In the genomic region with DNA sequence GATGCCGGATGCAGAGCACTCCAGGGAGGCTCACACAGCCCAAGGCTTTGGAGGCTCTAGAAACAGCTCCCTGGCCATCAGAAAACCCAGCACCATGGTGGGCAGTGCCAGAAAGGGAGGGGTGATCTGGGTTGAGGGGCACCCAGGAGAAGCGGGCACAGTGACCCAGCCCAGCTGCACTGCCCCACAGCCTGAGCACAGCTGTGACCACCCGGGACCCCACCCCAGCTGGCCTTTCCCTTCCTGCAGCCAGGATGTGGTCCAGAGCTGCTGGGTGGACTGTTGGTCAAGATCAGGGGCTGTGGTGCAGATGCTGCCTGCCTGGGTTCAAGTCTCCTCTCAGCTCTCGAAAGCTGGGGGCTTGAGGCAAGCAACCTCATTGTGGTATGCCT, we compare ENCODE assay signal across 22 cellular contexts.
A peak's percentile ranks its signal among the peaks of the same experiment; 100 is the strongest.
DNase-seq lines count a peak whose midpoint lies in the region; ATAC-seq and TF ChIP-seq lines count a peak whose summit lies in the region.
"Had no signal": no experiment of that assay in that cellular context is flagged by ENCODE, and none has a peak within 500 bp of the region (broad histone marks: within the 10 kb centered on the region; RNA-seq: fewer than 3 reads in every experiment).

No MANE protein-coding gene starts in this region.

- ATAC-seq in left lobe of liver: no peak
- no peak for ATAC-seq in HG02759 (IDR thresholded peaks at IDR 0.05; ENCODE audit: unreplicated experiment)

- peaks cover 20 to 31% (median 25%) of the 10 kb centered on the region in 11 experiments for H3K9me3 ChIP-seq in BLaER1 treated with 17β-estradiol and CSF1 and Interleukin-3, amounts not matched to agents 10 nM and 100 nM (replicated peaks in 1 of 11)
- peaks cover 16% of the 10 kb centered on the region for H3K9me3 ChIP-seq in KOPT-K1 (ENCODE audit: insufficient read depth, low read length, poor library complexity, severe bottlenecking)
- H3K9me3 ChIP-seq in spleen: peaks cover 0 to 11% (median 0%) of the 10 kb centered on the region in 8 donors
- H3K9me3 ChIP-seq: MG63, SK-N-SH had no signal

- peaks cover 0 to 13% (median 0%) of the 10 kb centered on the region in 11 experiments; a peak in 1 of 22 replicates for H4K20me1 ChIP-seq in BLaER1 treated with 17β-estradiol and CSF1 and Interleukin-3, amounts not matched to agents 10 nM and 100 nM

- TF ChIP-seq CTCF in spleen (IDR thresholded peaks at IDR 0.05 in 8 of 11, conservative IDR thresholded peaks at IDR 0.05 in 3 of 11): no peak
- TF ChIP-seq CTCF in brain microvascular endothelial cell (IDR thresholded peaks at IDR 0.05; ENCODE audit: low read depth, low read length, missing control alignments): no peak

- in situ Hi-C loops in brain microvascular endothelial cell (cut with HindIII; ENCODE audit: low pct_ligation_motif_present, low sequenced_read_pairs): no loop called here

- peak; percentile 32 for DNase-seq in left lobe of liver (ENCODE audit: low spot score)
- DNase-seq in spleen: peak; percentile 51
- no peak for DNase-seq in brain microvascular endothelial cell
- no peak for DNase-seq in stimulated activated CD4-positive, alpha-beta T cell treated with anti-CD3 and anti-CD28 coated beads, Interleukin-4, amount 100 ng/mL, for 24 hours
- DNase-seq: C1 segment of cervical spinal cord; CD4-positive, alpha-beta memory T cell; COR-L47; EL; GDM1; H7; KBM-7; MG63; NCI-H1105 treated with DMSO at 0.1 percent for 48 hours; NCI-H146; NCI-H2029; NCI-H446; NCI-H524 treated with DMSO at 0.1 percent for 48 hours; NCI-H774; SK-N-SH had no signal

- peak overlapping the region in 4 of 11 experiments; percentile 53 to 63 (median 59); a peak in 8 of 22 replicates for H3K9ac ChIP-seq in BLaER1 treated with 17β-estradiol and CSF1 and Interleukin-3, amounts not matched to agents 10 nM and 100 nM
- H3K9ac ChIP-seq: SK-N-SH had no signal

- peaks cover 0 to 79% (median 74%) of the 10 kb centered on the region in 10 experiments; a peak in 18 of 20 replicates for H3K4me1 ChIP-seq in BLaER1 treated with 17β-estradiol and CSF1 and Interleukin-3, amounts not matched to agents 10 nM and 100 nM
- peaks cover 0 to 9% (median 0%) of the 10 kb centered on the region in 6 donors for H3K4me1 ChIP-seq in spleen

- TF ChIP-seq POLR2A in spleen (IDR thresholded peaks at IDR 0.05): no peak

- intact Hi-C loops in spleen (cut with DNase I; ENCODE audit: low total_unique reads): no loop called here

- peak overlapping the region in 4 of 11 experiments; percentile 58 to 65 (median 62); a peak in 8 of 22 replicates for H3K27ac ChIP-seq in BLaER1 treated with 17β-estradiol and CSF1 and Interleukin-3, amounts not matched to agents 10 nM and 100 nM
- H3K27ac ChIP-seq in KOPT-K1 (ENCODE audit: low read depth, low read length, poor library complexity, severe bottlenecking): peak overlapping the region; percentile 97
- H3K27ac ChIP-seq in spleen: no peak overlapping the region
- H3K27ac ChIP-seq in brain microvascular endothelial cell: no peak overlapping the region

- peak overlapping the region in 10 of 11 experiments; percentile 19 to 97 (median 84); a peak in 17 of 22 replicates for H3K4me2 ChIP-seq in BLaER1 treated with 17β-estradiol and CSF1 and Interleukin-3, amounts not matched to agents 10 nM and 100 nM
- H3K4me2 ChIP-seq: SK-N-SH had no signal

- peak overlapping the region in 2 of 10 experiments; percentile 3; a peak in 1 of 20 replicates for H3K4me3 ChIP-seq in BLaER1 treated with 17β-estradiol and CSF1 and Interleukin-3, amounts not matched to agents 10 nM and 100 nM
- H3K4me3 ChIP-seq in spleen (no peak overlapping the region), brain microvascular endothelial cell (ENCODE audit: low read depth, low read length) (no peak overlapping the region)
- H3K4me3 ChIP-seq: MG63 had no signal

- H3K36me3 ChIP-seq in BLaER1 treated with 17β-estradiol and CSF1 and Interleukin-3, amounts not matched to agents 10 nM and 100 nM: peaks cover 5 to 50% (median 42%) of the 10 kb centered on the region in 11 experiments; a peak in 19 of 22 replicates
- H3K36me3 ChIP-seq in KOPT-K1 (ENCODE audit: insufficient read depth, low read length) (peaks cover 17% of the 10 kb centered on the region), spleen (peaks cover 0 to 19% (median 0%) of the 10 kb centered on the region in 6 donors), brain microvascular endothelial cell (replicated peaks) (no peaks in the 10 kb centered on the region)
- H3K36me3 ChIP-seq: MG63 had no signal

- no peaks in the 10 kb centered on the region for H3K27me3 ChIP-seq in BLaER1 treated with 17β-estradiol and CSF1 and Interleukin-3, amounts not matched to agents 10 nM and 100 nM
- no peaks in the 10 kb centered on the region for H3K27me3 ChIP-seq in spleen (replicated peaks in 1 of 7)
- H3K27me3 ChIP-seq in brain microvascular endothelial cell (replicated peaks): no peaks in the 10 kb centered on the region
- H3K27me3 ChIP-seq: MG63 had no signal

- WGBS in spleen, 5 donors: 69 to 92% (median 75%) methylated on average over 4 of the region's 4 CpGs

Comparison
In these comparisons a context has a peak if more than half of its experiments do, and no peak if none do; other contexts are left out.
1. DNase-seq: peak in left lobe of liver (single experiment) and spleen (single experiment); none in brain microvascular endothelial cell (single experiment) and stimulated activated CD4-positive, alpha-beta T cell treated with anti-CD3 and anti-CD28 coated beads, Interleukin-4, amount 100 ng/mL, for 24 hours (single experiment).